ENCODE assay signal across 1 cellular context in genomic region chr2:134683561-134684112, GRCh38.
TF ChIP-seq lines count a peak whose summit lies in the region.

No MANE protein-coding gene starts in this region.

TF ChIP-seq in K562, 482 proteins besides CTCF, POLR2A, EP300 and RAD21 (continued from another document and continues in another):
- TF ChIP-seq PCBP1 (IDR thresholded peaks at IDR 0.05; ENCODE audit: low read depth, low read length, poor library complexity, severe bottlenecking) (no peak), VEZF1 (CRISPR knock-in tag; IDR thresholded peaks at IDR 0.05) (peak; percentile 56; the same call in 1 of the 2 replicates), TAL1 (IDR thresholded peaks at IDR 0.05) (peak; percentile 48), FOXK2 (conservative IDR thresholded peaks at IDR 0.05 in 1 of 2, IDR thresholded peaks at IDR 0.05 in 1 of 2; ENCODE audit: low read depth in 2 of 2) (peak; percentile 59 to 69), ATF3 (IDR thresholded peaks at IDR 0.05) (peak; percentile 92), ATF3 (CRISPR knock-in tag; conservative IDR thresholded peaks at IDR 0.05) (peak; percentile 92), CTCFL (IDR thresholded peaks at IDR 0.05; ENCODE audit: borderline replicate concordance, insufficient read depth, low read depth, low read length, poor library complexity, severe bottlenecking) (no peak), CBFA2T2 (conservative IDR thresholded peaks at IDR 0.05) (peak; percentile 46; the same call in 1 of the 2 replicates), GTF2E2 (tag; IDR thresholded peaks at IDR 0.05) (peak; percentile 75; the same call in 1 of the 2 replicates), JUN (IDR thresholded peaks at IDR 0.05; ENCODE audit: borderline replicate concordance, low read depth, low read length) (peak; percentile 94), JUN (CRISPR knock-in tag; IDR thresholded peaks at IDR 0.05; ENCODE audit: borderline replicate concordance) (peak; percentile 55; the same call in 1 of the 2 replicates), CEBPB (tag; IDR thresholded peaks at IDR 0.05) (no peak), NR2C2 (CRISPR knock-in tag; IDR thresholded peaks at IDR 0.05) (no peak), NR2C2 (tag; IDR thresholded peaks at IDR 0.05) (peak; percentile 92), MAFF (IDR thresholded peaks at IDR 0.05; ENCODE audit: low read length) (no peak; the same call in 1 of the 2 replicates), MAFG (tag; conservative IDR thresholded peaks at IDR 0.05) (peak; percentile 62), LCOR (CRISPR knock-in tag; IDR thresholded peaks at IDR 0.05) (peak; percentile 85), SP1 (CRISPR knock-in tag; IDR thresholded peaks at IDR 0.05) (peak; percentile 73; the same call in 1 of the 2 replicates), GATA2 (CRISPR knock-in tag; IDR thresholded peaks at IDR 0.05) (no peak), AFF1 (IDR thresholded peaks at IDR 0.05; ENCODE audit: low read depth in 1 of 2, partially characterized antibody in 2 of 2) (peak; percentile 29 to 87), MAZ (CRISPR knock-in tag; conservative IDR thresholded peaks at IDR 0.05 in 1 of 2, IDR thresholded peaks at IDR 0.05 in 1 of 2) (peak; percentile 36 to 39; a peak in 2 of 4 replicates), ZBTB17 (CRISPR knock-in tag; IDR thresholded peaks at IDR 0.05) (0 out of 2 replicates have a peak, but pooled peaks have one; percentile 48), FOXJ2 (tag; IDR thresholded peaks at IDR 0.05) (peak; percentile 37; the same call in 1 of the 2 replicates), CBX3 (IDR thresholded peaks at IDR 0.05; ENCODE audit: borderline replicate concordance in 1 of 2, low read length in 2 of 2) (no peak), ZNF318 (IDR thresholded peaks at IDR 0.05; ENCODE audit: borderline replicate concordance in 1 of 2, low read depth in 1 of 2) (peak in 1 of 2 experiments; percentile 87; a peak in 2 of 4 replicates), ATF1 (CRISPR knock-in tag; IDR thresholded peaks at IDR 0.05) (no peak), ATF1 (tag; IDR thresholded peaks at IDR 0.05) (peak; percentile 78), ATF7 (IDR thresholded peaks at IDR 0.05) (peak; percentile 81), FOXO4 (CRISPR knock-in tag; IDR thresholded peaks at IDR 0.05) (no peak), HDAC3 (IDR thresholded peaks at IDR 0.05; ENCODE audit: borderline replicate concordance, partially characterized antibody) (peak; percentile 52), STAT5A (IDR thresholded peaks at IDR 0.05; ENCODE audit: borderline replicate concordance, low read length) (peak; percentile 11; the same call in 1 of the 2 replicates), ETV5 (CRISPR knock-in tag; IDR thresholded peaks at IDR 0.05; ENCODE audit: low read depth) (0 out of 2 replicates have a peak, but pooled peaks have one; percentile 31), DPF2 (IDR thresholded peaks at IDR 0.05) (peak; percentile 74), ATF2 (CRISPR knock-in tag; IDR thresholded peaks at IDR 0.05) (no peak), FOS (IDR thresholded peaks at IDR 0.05; ENCODE audit: extremely low read depth, insufficient read length) (peak; percentile 53), SOX6 (IDR thresholded peaks at IDR 0.05) (peak; percentile 70), TBL1XR1 (IDR thresholded peaks at IDR 0.05; ENCODE audit: low read length in 2 of 2) (peak in 1 of 2 experiments; percentile 13; a peak in 1 of 4 replicates), ZEB2 (IDR thresholded peaks at IDR 0.05) (peak; percentile 70; the same call in 1 of the 2 replicates), ZNF79 (CRISPR knock-in tag; IDR thresholded peaks at IDR 0.05; ENCODE audit: low read depth) (no peak), ZNF584 (CRISPR knock-in tag; IDR thresholded peaks at IDR 0.05; ENCODE audit: low read depth) (0 out of 2 replicates have a peak, but pooled peaks have one; percentile 34), FOSL1 (tag; conservative IDR thresholded peaks at IDR 0.05) (peak; percentile 100), JUND (IDR thresholded peaks at IDR 0.05; ENCODE audit: borderline replicate concordance, low read depth, low read length) (peak; percentile 97), JUND (tag; IDR thresholded peaks at IDR 0.05; ENCODE audit: borderline replicate concordance, low read depth, low read length) (peak; percentile 98), BACH1 (tag; IDR thresholded peaks at IDR 0.05) (peak; percentile 88; the same call in 1 of the 2 replicates), NFE2 (IDR thresholded peaks at IDR 0.05; ENCODE audit: low read depth) (peak; percentile 61; the same call in 1 of the 2 replicates), TAF7 (tag; IDR thresholded peaks at IDR 0.05) (no peak), RNF2 (IDR thresholded peaks at IDR 0.05) (no peak), IFI16 (CRISPR knock-in tag; IDR thresholded peaks at IDR 0.05) (no peak)
